In genomic region chr12:116416161-116416560, GRCh38 we compare ENCODE assay signal across 18 cellular contexts.
DNase-seq lines count a peak whose midpoint lies in the region; ATAC-seq, FAIRE-seq and TF ChIP-seq lines count a peak whose summit lies in the region.
"Had no signal": no experiment of that assay in that cellular context is flagged by ENCODE, and none has a peak within 500 bp of the region (broad histone marks: within the 10 kb centered on the region; RNA-seq: fewer than 3 reads in every experiment).

No MANE protein-coding gene starts in this region.

- no peak overlapping the region for H3K27ac Mint-ChIP-seq in WTC11
- H3K27ac Mint-ChIP-seq: CD14-positive monocyte had no signal

- ATAC-seq in A549 (peak in 1 of 2 experiments; percentile 44; a peak in 2 of 6 replicates), WTC11 (peak; percentile 41; the same call in 1 of the 2 replicates), HG03135 (IDR thresholded peaks at IDR 0.05; ENCODE audit: unreplicated experiment) (no peak)

- no peaks in the 10 kb centered on the region for H3K36me3 Mint-ChIP-seq in WTC11
- H3K36me3 Mint-ChIP-seq: CD14-positive monocyte had no signal

- CTCF ChIA-PET in A549 (lab: Yijun Ruan, JAX) = interaction anchor here (0.6 to 1.2 kb wide), 2 partner anchors 9 to 62 kb away, joined by 3 to 4 read pairs; no protein-coding TSS in a partner anchor
- CTCF ChIA-PET in WTC11 (lab: Charles Lee) = interaction anchor here (0.7 to 1.0 kb wide), 3 partner anchors 11 to 194 kb away, joined by 3 to 5 read pairs (median 3); no protein-coding TSS in a partner anchor

- no peaks in the 10 kb centered on the region for H3K9me3 Mint-ChIP-seq in WTC11

- H3K9me3 ChIP-seq in A549 (no peaks in the 10 kb centered on the region), GM23248 (ENCODE audit: low read depth) (no peaks in the 10 kb centered on the region), mesenchymal stem cell (ENCODE audit: control insufficient read depth, low read length) (no peaks in the 10 kb centered on the region), SJCRH30 (replicated peaks) (no peaks in the 10 kb centered on the region)
- H3K9me3 ChIP-seq: HAP-1 had no signal

- H3K27me3 ChIP-seq in GM23248 (replicated peaks; ENCODE audit: insufficient read depth) = no peaks in the 10 kb centered on the region
- H3K27me3 ChIP-seq in mesenchymal stem cell (ENCODE audit: control insufficient read depth in 1 of 2, insufficient read depth in 1 of 2, low read length in 2 of 2) = no peaks in the 10 kb centered on the region
- H3K27me3 ChIP-seq in SJCRH30 = no peaks in the 10 kb centered on the region

- H3K4ac ChIP-seq in mesenchymal stem cell (ENCODE audit: low read depth in 1 of 2, low read length in 2 of 2) = no peak overlapping the region

- H2BK12ac ChIP-seq in mesenchymal stem cell (ENCODE audit: low read length in 2 of 2) = no peak overlapping the region

- no peaks in the 10 kb centered on the region; the same call in 1 of the 2 replicates for H3K27me3 Mint-ChIP-seq in WTC11 (ENCODE audit: low read depth)

- TF ChIP-seq CTCF in A549 (IDR thresholded peaks at IDR 0.05) (no peak), WTC11 (IDR thresholded peaks at IDR 0.05) (no peak)

- H3K27ac ChIP-seq in A549 (peak overlapping the region; percentile 29 to 60; a peak in 3 of 6 replicates), GM23248 (no peak overlapping the region), mesenchymal stem cell (ENCODE audit: low read length, poor library complexity, severe bottlenecking) (no peak overlapping the region), SJCRH30 (no peak overlapping the region)
- H3K27ac ChIP-seq: PC-9, SK-N-MC had no signal

- H3K9ac ChIP-seq in GM23248 (no peak overlapping the region), mesenchymal stem cell (ENCODE audit: low read length) (no peak overlapping the region)

- no peak overlapping the region for H3K14ac ChIP-seq in mesenchymal stem cell (ENCODE audit: low read length in 2 of 2)

- H3K4me1 ChIP-seq in A549 (peaks cover 9% of the 10 kb centered on the region; the same call in 2 of the 3 replicates), GM23248 (ENCODE audit: insufficient read depth) (peaks cover 2% of the 10 kb centered on the region; the same call in 1 of the 2 replicates), mesenchymal stem cell (ENCODE audit: control insufficient read depth, insufficient read depth, low read depth, low read length) (peaks cover 3% of the 10 kb centered on the region), SJCRH30 (no peaks in the 10 kb centered on the region)
- H3K4me1 ChIP-seq: HAP-1 had no signal

- no peaks in the 10 kb centered on the region for H4K20me1 ChIP-seq in GM23248 (ENCODE audit: insufficient read depth)

- H3K9me2 ChIP-seq in GM23248 (ENCODE audit: insufficient read depth) = no peaks in the 10 kb centered on the region

- H3K4me3 Mint-ChIP-seq in WTC11 = no peak overlapping the region
- H3K4me3 Mint-ChIP-seq: CD14-positive monocyte had no signal

- TF ChIP-seq RAD21 in A549 (conservative IDR thresholded peaks at IDR 0.05 in 1 of 2, IDR thresholded peaks at IDR 0.05 in 1 of 2) = no peak

- WGBS in A549 (ENCODE audit: missing lambda C conversion rate) = 54% methylated on average over 4 of the region's 4 CpGs
- WGBS in GM23248 (ENCODE audit: low coverage in 1 of 2, low lambda C conversion rate in 2 of 2, missing lambda C conversion rate in 2 of 2), 2 experiments = 36 to 45% methylated on average over 4 of the region's 4 CpGs
- WGBS in mesenchymal stem cell = 54% methylated on average over 4 of the region's 4 CpGs

- no peak overlapping the region for H2BK5ac ChIP-seq in mesenchymal stem cell (ENCODE audit: low read depth, low read length, poor library complexity, severe bottlenecking)

- H4K8ac ChIP-seq in mesenchymal stem cell (ENCODE audit: low read length) = no peak overlapping the region

- peaks cover 3% of the 10 kb centered on the region; the same call in 1 of the 2 replicates for H3K4me1 Mint-ChIP-seq in WTC11

- no peak for FAIRE-seq in A549 (lab: Jason Lieb, UNC)

- DNase-seq in A549 (ENCODE audit: low read depth in 1 of 2, low spot score in 1 of 2) = no peak
- peak; percentile 15 for DNase-seq in GM23248
- DNase-seq in WTC11 (ENCODE audit: low spot score) = no peak
- DNase-seq in mesenchymal stem cell = peak; percentile 58
- no peak for DNase-seq in central memory CD4-positive, alpha-beta T cell
- no peak for DNase-seq in DMS 273 treated with DMSO at 0.1 percent for 48 hours (lab: John Stamatoyannopoulos, UW)
- no peak for DNase-seq in SJCRH30
- DNase-seq: 8988T, DMS79, KBM-7, NCI-H1048, NCI-H2107, NCI-H345, PC-9 had no signal

- no peak overlapping the region for H4K91ac ChIP-seq in mesenchymal stem cell (ENCODE audit: low read length)

- H2BK120ac ChIP-seq in mesenchymal stem cell (ENCODE audit: low read depth, low read length) = no peak overlapping the region

- H3K36me3 ChIP-seq in GM23248 (ENCODE audit: low read depth) = no peaks in the 10 kb centered on the region
- no peaks in the 10 kb centered on the region for H3K36me3 ChIP-seq in mesenchymal stem cell (ENCODE audit: control insufficient read depth in 1 of 2, insufficient read depth in 2 of 2, low read depth in 1 of 2, low read length in 2 of 2)
- no peaks in the 10 kb centered on the region for H3K36me3 ChIP-seq in SJCRH30
- H3K36me3 ChIP-seq: HAP-1 had no signal

- in situ Hi-C loops in GM23248 (cut with MboI) = no loop called here

- no peaks in the 10 kb centered on the region for H3F3A ChIP-seq in GM23248 (ENCODE audit: insufficient read depth)

- POLR2A ChIA-PET in A549 (lab: Yijun Ruan, JAX) (interaction anchor here (0.7 kb wide), 1 partner anchor 18 kb away, joined by 3 read pairs; no protein-coding TSS in a partner anchor), WTC11 (lab: Charles Lee) (interaction anchor here (0.6 kb wide), 1 partner anchor 435 kb away, joined by 3 read pairs; no protein-coding TSS in a partner anchor)

- no peak overlapping the region for H2AFZ ChIP-seq in GM23248
- H2AFZ ChIP-seq in mesenchymal stem cell (ENCODE audit: low read depth, low read length) = no peak overlapping the region
- H2AFZ ChIP-seq: PC-9 had no signal

- H3K4me3 ChIP-seq in A549 (no peak overlapping the region), GM23248 (no peak overlapping the region), mesenchymal stem cell (ENCODE audit: insufficient read depth in 1 of 2, low read depth in 1 of 2, low read length in 2 of 2) (no peak overlapping the region), SJCRH30 (no peak overlapping the region)
- H3K4me3 ChIP-seq: HAP-1, PC-9, SK-N-MC had no signal

- no peaks in the 10 kb centered on the region for H3K79me1 ChIP-seq in mesenchymal stem cell (replicated peaks; ENCODE audit: low read length, poor library complexity, severe bottlenecking)

- no peak overlapping the region for H3K23ac ChIP-seq in mesenchymal stem cell (ENCODE audit: low read length in 2 of 2)

- H3K79me2 ChIP-seq in GM23248 (ENCODE audit: insufficient read depth) = no peaks in the 10 kb centered on the region

- H3K4me2 ChIP-seq in A549 = no peak overlapping the region
- no peak overlapping the region for H3K4me2 ChIP-seq in GM23248 (ENCODE audit: unreplicated experiment)
- no peak overlapping the region for H3K4me2 ChIP-seq in mesenchymal stem cell (ENCODE audit: low read length, poor library complexity, severe bottlenecking)
- H3K4me2 ChIP-seq: PC-9 had no signal

- H2BK15ac ChIP-seq in mesenchymal stem cell (ENCODE audit: low read depth, poor library complexity, severe bottlenecking) = no peak overlapping the region

- no peak overlapping the region for H2AK5ac ChIP-seq in mesenchymal stem cell (ENCODE audit: low read length, severe bottlenecking)

- peak overlapping the region in 1 of 2 experiments; percentile 11 for H3K18ac ChIP-seq in mesenchymal stem cell (ENCODE audit: low read depth in 1 of 2, low read length in 2 of 2)

- no peak for TF ChIP-seq EP300 in A549 (IDR thresholded peaks at IDR 0.05)

- TF ChIP-seq POLR2A in A549 (IDR thresholded peaks at IDR 0.05; ENCODE audit: low read length) = no peak

TF ChIP-seq in A549, 52 proteins besides CTCF, POLR2A, EP300 and RAD21 (continues in another document):
- TF ChIP-seq BCL3 (IDR thresholded peaks at IDR 0.05) (no peak), NFE2L2 (conservative IDR thresholded peaks at IDR 0.05; ENCODE audit: low read length) (no peak), MAFK (IDR thresholded peaks at IDR 0.05; ENCODE audit: partially characterized antibody) (no peak)

TF ChIP-seq in WTC11, 78 proteins besides CTCF, POLR2A, EP300 and RAD21:
- no peak for TF ChIP-seq PREB (CRISPR knock-in tag; IDR thresholded peaks at IDR 0.05; ENCODE audit: borderline replicate concordance)
- TF ChIP-seq ZNF423 (CRISPR knock-in tag; IDR thresholded peaks at IDR 0.05) = peak; percentile 74

Comparison
In these comparisons a context has a peak if more than half of its experiments do, and no peak if none do; other contexts are left out.
1. DNase-seq: peak in GM23248 (single experiment) and mesenchymal stem cell (single experiment); none in A549 (0 of 2), WTC11 (single experiment), central memory CD4-positive, alpha-beta T cell (single experiment), DMS 273 treated with DMSO at 0.1 percent for 48 hours (single experiment) and SJCRH30 (0 of 2).
2. H3K27ac ChIP-seq: peak in A549 (2 of 2); none in GM23248 (single experiment), mesenchymal stem cell (single experiment) and SJCRH30 (single experiment).